In the genomic region with DNA sequence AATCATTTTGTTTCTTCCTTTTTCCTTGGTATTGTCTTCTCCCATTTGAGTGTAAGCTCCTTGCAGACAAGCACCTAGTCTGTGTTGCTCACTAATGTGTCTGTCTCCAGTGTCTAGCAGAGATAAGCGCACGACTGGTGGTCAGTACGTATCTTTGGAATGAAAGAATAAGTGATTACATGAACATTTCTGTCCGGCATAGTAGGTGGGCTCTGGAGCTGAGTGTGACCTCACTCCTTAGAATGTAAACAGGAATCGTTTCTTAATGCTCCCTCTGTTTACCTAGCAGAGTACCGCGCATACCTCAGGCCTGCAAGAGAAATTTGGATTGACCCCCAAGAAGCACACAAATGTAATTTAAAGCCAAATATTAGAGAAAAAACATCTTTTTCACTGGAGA, we compare ENCODE assay signal across 16 cellular contexts.
A peak's percentile ranks its signal among the peaks of the same experiment; 100 is the strongest.
DNase-seq lines count a peak whose midpoint lies in the region; ATAC-seq and TF ChIP-seq lines count a peak whose summit lies in the region.
"Had no signal": no experiment of that assay in that cellular context is flagged by ENCODE, and none has a peak within 500 bp of the region (broad histone marks: within the 10 kb centered on the region; RNA-seq: fewer than 3 reads in every experiment).

No MANE protein-coding gene starts in this region.

- H4K20me1 ChIP-seq in SK-N-SH (ENCODE audit: insufficient read depth) = no peaks in the 10 kb centered on the region

- peaks cover 90% of the 10 kb centered on the region for H3K4me1 Mint-ChIP-seq in nephron

- H3K27me3 ChIP-seq in SK-N-SH (ENCODE audit: insufficient read depth) = no peaks in the 10 kb centered on the region
- no peaks in the 10 kb centered on the region for H3K27me3 ChIP-seq in tibial artery
- H3K27me3 ChIP-seq: ovary had no signal

- peak overlapping the region; percentile 40; the same call in 1 of the 2 replicates for H3K4me2 ChIP-seq in SK-N-SH

- no peak for TF ChIP-seq RAD21 in SK-N-SH (IDR thresholded peaks at IDR 0.05; ENCODE audit: low read length)

- no peaks in the 10 kb centered on the region for H3K36me3 Mint-ChIP-seq in nephron (ENCODE audit: low read depth)
- H3K36me3 Mint-ChIP-seq: activated naive CD4-positive, alpha-beta T cell treated with anti-CD3 and anti-CD28 coated beads, Interleukin-2, amount 50 U/mL, for 72 hours had no signal

- no peaks in the 10 kb centered on the region for H3K9me3 Mint-ChIP-seq in nephron
- H3K9me3 Mint-ChIP-seq: activated naive CD4-positive, alpha-beta T cell treated with anti-CD3 and anti-CD28 coated beads, Interleukin-2, amount 50 U/mL, for 72 hours had no signal

- H3K36me3 ChIP-seq in SK-N-SH (replicated peaks in 1 of 2; ENCODE audit: control insufficient read depth in 1 of 2, insufficient read depth in 2 of 2, low read length in 1 of 2) = no peaks in the 10 kb centered on the region
- no peaks in the 10 kb centered on the region for H3K36me3 ChIP-seq in tibial artery
- H3K36me3 ChIP-seq: ovary had no signal

- intact Hi-C loops in tibial artery (cut with DNase I; ENCODE audit: low total_unique reads) = no loop called here

- H3K9ac ChIP-seq in SK-N-SH = peak overlapping the region; percentile 10; the same call in 1 of the 2 replicates

- TF ChIP-seq EP300 in SK-N-SH (IDR thresholded peaks at IDR 0.05; ENCODE audit: borderline replicate concordance in 1 of 2, low read depth in 1 of 2, low read length in 1 of 2) = no peak

- POLR2A ChIA-PET in SK-N-SH (lab: Yijun Ruan, JAX) = no interaction called here

- CTCF ChIA-PET in SK-N-SH (lab: Yijun Ruan, JAX) = interaction anchor here (1.0 kb wide), 1 partner anchor 12 kb away, joined by 3 read pairs; no protein-coding TSS in a partner anchor

- H3K9me3 ChIP-seq in SK-N-SH (no peaks in the 10 kb centered on the region), tibial artery (no peaks in the 10 kb centered on the region)
- H3K9me3 ChIP-seq: ovary had no signal

- DNase-seq in SK-N-SH (no peak), coronary artery (ENCODE audit: low spot score) (no peak), tibial artery (no peak), NCI-H2029 (lab: John Stamatoyannopoulos, UW) (no peak), NCI-H446 treated with DMSO at 0.1 percent for 48 hours (lab: John Stamatoyannopoulos, UW) (no peak)
- DNase-seq in activated naive CD4-positive, alpha-beta T cell treated with anti-CD3 and anti-CD28 coated beads, Interleukin-2, amount 50 U/mL, for 16 hours = no peak
- DNase-seq: 8988T; activated CD4-positive, alpha-beta T cell treated with anti-CD3 and anti-CD28 coated beads for 4 hours; DMS79; NCI-H774; ovary had no signal

- H3K27ac Mint-ChIP-seq in nephron = peak overlapping the region; percentile 94 to 97 (median 97)

- H3K4me3 ChIP-seq in SK-N-SH (ENCODE audit: low read depth in 2 of 2, low read length in 1 of 2) = no peak overlapping the region
- no peak overlapping the region for H3K4me3 ChIP-seq in coronary artery
- H3K4me3 ChIP-seq in tibial artery = no peak overlapping the region
- H3K4me3 ChIP-seq: K562, ovary had no signal

- ATAC-seq in SK-N-SH treated with all-trans-retinoic acid at 6 μM for 48 hours = no peak
- ATAC-seq: activated naive CD4-positive, alpha-beta T cell treated with anti-CD3 and anti-CD28 coated beads, Interleukin-2, amount 50 U/mL, for 72 hours; K562 had no signal

- WGBS in SK-N-SH (ENCODE audit: low lambda C conversion rate) = 92% methylated on average over 7 of the region's 7 CpGs

- no peak overlapping the region for H2AFZ ChIP-seq in SK-N-SH (ENCODE audit: low read depth)

- no peak for TF ChIP-seq CTCF in SK-N-SH (IDR thresholded peaks at IDR 0.05)
- TF ChIP-seq CTCF in coronary artery (IDR thresholded peaks at IDR 0.05) = no peak
- TF ChIP-seq CTCF in nephron (IDR thresholded peaks at IDR 0.05; ENCODE audit: unreplicated experiment in 3 of 3) = no peak
- TF ChIP-seq CTCF in tibial artery (IDR thresholded peaks at IDR 0.05) = no peak

- H3K4me3 Mint-ChIP-seq in nephron = peak overlapping the region in 1 of 3 experiments; percentile 40

- H3K4me1 ChIP-seq in SK-N-SH (ENCODE audit: control insufficient read depth in 1 of 2, insufficient read depth in 2 of 2, low read depth in 1 of 2, low read length in 1 of 2) = peaks cover 44 to 75% of the 10 kb centered on the region in 2 experiments
- peaks cover 0 to 82% (median 57%) of the 10 kb centered on the region in 4 donors for H3K4me1 ChIP-seq in tibial artery

- H3F3A ChIP-seq in SK-N-SH (replicated peaks; ENCODE audit: insufficient read depth) = peaks cover 10% of the 10 kb centered on the region

- no peaks in the 10 kb centered on the region for H3K79me2 ChIP-seq in SK-N-SH (ENCODE audit: insufficient read depth)

- no peaks in the 10 kb centered on the region for H3K9me2 ChIP-seq in SK-N-SH

- peaks cover 3% of the 10 kb centered on the region for H3K27me3 Mint-ChIP-seq in nephron (ENCODE audit: low read depth)

- H3K27ac ChIP-seq in SK-N-SH (ENCODE audit: low read depth in 2 of 2, low read length in 1 of 2) = peak overlapping the region; percentile 78 to 90
- H3K27ac ChIP-seq in coronary artery = peak overlapping the region; percentile 67 to 82
- peak overlapping the region; percentile 66 to 72 for H3K27ac ChIP-seq in tibial artery
- H3K27ac ChIP-seq: C4-2B had no signal

TF ChIP-seq in SK-N-SH, 30 proteins besides CTCF, POLR2A, EP300 and RAD21 (continues in another document):
- TF ChIP-seq MEF2A (IDR thresholded peaks at IDR 0.05; ENCODE audit: borderline replicate concordance, low read depth) = no peak
- no peak for TF ChIP-seq ZBTB33 (IDR thresholded peaks at IDR 0.05; ENCODE audit: borderline replicate concordance, low read depth)

TF ChIP-seq in SK-N-SH treated with all-trans-retinoic acid at 6 μM for 48 hours, 23 proteins besides CTCF, POLR2A, EP300 and RAD21:
- TF ChIP-seq ZNF8 (CRISPR knock-in tag; IDR thresholded peaks at IDR 0.05) = no peak
- TF ChIP-seq ZNF565 (CRISPR knock-in tag; conservative IDR thresholded peaks at IDR 0.05; ENCODE audit: low read depth) = no peak
- no peak for TF ChIP-seq CSDC2 (CRISPR knock-in tag; IDR thresholded peaks at IDR 0.05)
- TF ChIP-seq, protein P1, sequence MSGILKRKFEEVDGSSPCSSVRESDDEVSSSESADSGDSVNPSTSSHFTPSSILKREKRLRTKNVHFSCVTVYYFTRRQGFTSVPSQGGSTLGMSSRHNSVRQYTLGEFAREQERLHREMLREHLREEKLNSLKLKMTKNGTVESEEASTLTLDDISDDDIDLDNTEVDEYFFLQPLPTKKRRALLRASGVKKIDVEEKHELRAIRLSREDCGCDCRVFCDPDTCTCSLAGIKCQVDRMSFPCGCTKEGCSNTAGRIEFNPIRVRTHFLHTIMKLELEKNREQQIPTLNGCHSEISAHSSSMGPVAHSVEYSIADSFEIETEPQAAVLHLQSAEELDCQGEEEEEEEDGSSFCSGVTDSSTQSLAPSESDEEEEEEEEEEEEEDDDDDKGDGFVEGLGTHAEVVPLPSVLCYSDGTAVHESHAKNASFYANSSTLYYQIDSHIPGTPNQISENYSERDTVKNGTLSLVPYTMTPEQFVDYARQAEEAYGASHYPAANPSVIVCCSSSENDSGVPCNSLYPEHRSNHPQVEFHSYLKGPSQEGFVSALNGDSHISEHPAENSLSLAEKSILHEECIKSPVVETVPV (CRISPR knock-in tag; IDR thresholded peaks at IDR 0.05) = no peak
- TF ChIP-seq, protein P2, sequence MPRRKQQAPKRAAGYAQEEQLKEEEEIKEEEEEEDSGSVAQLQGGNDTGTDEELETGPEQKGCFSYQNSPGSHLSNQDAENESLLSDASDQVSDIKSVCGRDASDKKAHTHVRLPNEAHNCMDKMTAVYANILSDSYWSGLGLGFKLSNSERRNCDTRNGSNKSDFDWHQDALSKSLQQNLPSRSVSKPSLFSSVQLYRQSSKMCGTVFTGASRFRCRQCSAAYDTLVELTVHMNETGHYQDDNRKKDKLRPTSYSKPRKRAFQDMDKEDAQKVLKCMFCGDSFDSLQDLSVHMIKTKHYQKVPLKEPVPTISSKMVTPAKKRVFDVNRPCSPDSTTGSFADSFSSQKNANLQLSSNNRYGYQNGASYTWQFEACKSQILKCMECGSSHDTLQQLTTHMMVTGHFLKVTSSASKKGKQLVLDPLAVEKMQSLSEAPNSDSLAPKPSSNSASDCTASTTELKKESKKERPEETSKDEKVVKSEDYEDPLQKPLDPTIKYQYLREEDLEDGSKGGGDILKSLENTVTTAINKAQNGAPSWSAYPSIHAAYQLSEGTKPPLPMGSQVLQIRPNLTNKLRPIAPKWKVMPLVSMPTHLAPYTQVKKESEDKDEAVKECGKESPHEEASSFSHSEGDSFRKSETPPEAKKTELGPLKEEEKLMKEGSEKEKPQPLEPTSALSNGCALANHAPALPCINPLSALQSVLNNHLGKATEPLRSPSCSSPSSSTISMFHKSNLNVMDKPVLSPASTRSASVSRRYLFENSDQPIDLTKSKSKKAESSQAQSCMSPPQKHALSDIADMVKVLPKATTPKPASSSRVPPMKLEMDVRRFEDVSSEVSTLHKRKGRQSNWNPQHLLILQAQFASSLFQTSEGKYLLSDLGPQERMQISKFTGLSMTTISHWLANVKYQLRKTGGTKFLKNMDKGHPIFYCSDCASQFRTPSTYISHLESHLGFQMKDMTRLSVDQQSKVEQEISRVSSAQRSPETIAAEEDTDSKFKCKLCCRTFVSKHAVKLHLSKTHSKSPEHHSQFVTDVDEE (CRISPR knock-in tag; IDR thresholded peaks at IDR 0.05) = no peak
- TF ChIP-seq ZFP30 (CRISPR knock-in tag; IDR thresholded peaks at IDR 0.05) = no peak
- no peak for TF ChIP-seq RARB (CRISPR knock-in tag; IDR thresholded peaks at IDR 0.05)
- TF ChIP-seq BACH2 (CRISPR knock-in tag; IDR thresholded peaks at IDR 0.05; ENCODE audit: borderline replicate concordance) = no peak
- TF ChIP-seq, protein P3, sequence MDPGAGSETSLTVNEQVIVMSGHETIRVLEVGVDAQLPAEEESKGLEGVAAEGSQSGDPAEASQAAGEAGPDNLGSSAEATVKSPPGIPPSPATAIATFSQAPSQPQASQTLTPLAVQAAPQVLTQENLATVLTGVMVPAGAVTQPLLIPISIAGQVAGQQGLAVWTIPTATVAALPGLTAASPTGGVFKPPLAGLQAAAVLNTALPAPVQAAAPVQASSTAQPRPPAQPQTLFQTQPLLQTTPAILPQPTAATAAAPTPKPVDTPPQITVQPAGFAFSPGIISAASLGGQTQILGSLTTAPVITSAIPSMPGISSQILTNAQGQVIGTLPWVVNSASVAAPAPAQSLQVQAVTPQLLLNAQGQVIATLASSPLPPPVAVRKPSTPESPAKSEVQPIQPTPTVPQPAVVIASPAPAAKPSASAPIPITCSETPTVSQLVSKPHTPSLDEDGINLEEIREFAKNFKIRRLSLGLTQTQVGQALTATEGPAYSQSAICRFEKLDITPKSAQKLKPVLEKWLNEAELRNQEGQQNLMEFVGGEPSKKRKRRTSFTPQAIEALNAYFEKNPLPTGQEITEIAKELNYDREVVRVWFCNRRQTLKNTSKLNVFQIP (CRISPR knock-in tag; IDR thresholded peaks at IDR 0.05; ENCODE audit: borderline replicate concordance, low read depth) = no peak
- TF ChIP-seq SNAI2 (CRISPR knock-in tag; IDR thresholded peaks at IDR 0.05) = no peak
- TF ChIP-seq GLIS3 (CRISPR knock-in tag; IDR thresholded peaks at IDR 0.05) = no peak
- no peak for TF ChIP-seq TCF4 (CRISPR knock-in tag; IDR thresholded peaks at IDR 0.05; ENCODE audit: borderline replicate concordance)
